In the genomic region with DNA sequence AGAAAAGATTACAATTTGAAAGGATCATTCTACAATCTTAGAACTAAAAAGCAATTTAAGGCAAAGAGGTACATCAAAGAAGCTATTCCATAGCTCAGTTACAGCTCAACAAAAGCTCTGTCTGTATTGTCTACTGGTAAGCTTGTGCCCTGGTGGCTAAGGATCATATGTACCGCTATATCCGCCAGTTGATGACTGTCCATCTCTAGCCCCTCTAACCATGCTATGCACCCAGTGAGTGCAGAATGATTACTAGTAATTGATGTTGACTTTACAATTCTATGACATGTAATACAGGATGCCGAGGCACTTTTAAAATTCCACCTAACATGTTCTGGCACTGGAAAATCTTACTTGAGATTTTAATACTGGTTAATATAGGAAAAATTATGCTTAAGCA, we compare ENCODE assay signal across 28 cellular contexts. TPM values are rescaled to one million over a fixed set of nuclear protein-coding genes. Genes with fewer than 3 reads are reported as not detected.
"Had no signal": no experiment of that assay in that cellular context is flagged by ENCODE, and none has a peak within 500 bp of the region (broad histone marks: within the 10 kb centered on the region; RNA-seq: fewer than 3 reads in every experiment).

No MANE protein-coding gene starts in this region.

- H3K4me1 ChIP-seq: Peyer's patch, SJSA1 had no signal

- H3K27me3 ChIP-seq: ascending aorta, cardiac muscle cell, Peyer's patch, SJSA1 had no signal

- H3K4me3 ChIP-seq: ascending aorta, cardiac muscle cell, Peyer's patch, SJSA1 had no signal

- H3K27me3 Mint-ChIP-seq: activated CD8-positive, alpha-beta memory T cell treated with anti-CD3 and anti-CD28 coated beads, Interleukin-2, amount 10 ng/mL, durations not matched to agents 7 days and 5 days; activated naive CD8-positive, alpha-beta T cell treated with anti-CD3 and anti-CD28 coated beads, Interleukin-2, amount 50 U/mL, for 24 hours; brain had no signal

- H3K4me3 Mint-ChIP-seq: activated CD8-positive, alpha-beta memory T cell treated with anti-CD3 and anti-CD28 coated beads, Interleukin-2, amount 10 ng/mL, durations not matched to agents 7 days and 5 days; activated naive CD8-positive, alpha-beta T cell treated with anti-CD3 and anti-CD28 coated beads, Interleukin-2, amount 50 U/mL, for 24 hours; activated T-cell treated with anti-CD3 and anti-CD28 coated beads, Interleukin-2, amount 50 U/mL, for 24 hours; activated T-helper 1 cell treated with anti-CD3 and anti-CD28 coated beads, Interleukin-12 subunit alpha, Interleukin-12 subunit beta, Interleukin-2, Interleukin-4 antibody, amounts not matched to agents 30 ng/mL and 10 ng/mL and 1 ng/mL, durations not matched to agents 14 hours and 24 hours and 36 hours; brain; WTC11 had no signal

- H3K4me2 ChIP-seq: KMS-11 had no signal

- DNase-seq: activated CD4-positive, alpha-beta T cell treated with anti-CD3 and anti-CD28 coated beads for 48 hours; activated CD4-positive, alpha-beta T cell treated with anti-CD3 and anti-CD28 coated beads, Interleukin-2, amount 50 U/mL, for 4 hours; activated CD4-positive, CD25-positive, alpha-beta regulatory T cell treated with anti-CD3 and anti-CD28 coated beads, Interleukin-2, amount 50 U/mL, for 72 hours; activated CD8-positive, alpha-beta memory T cell treated with anti-CD3 and anti-CD28 coated beads, Interleukin-2, amount 10 ng/mL, durations not matched to agents 7 days and 5 days; activated effector memory CD4-positive, alpha-beta T cell treated with Interleukin-2 at 50 U/mL for 16 hours; activated naive CD4-positive, alpha-beta T cell treated with Interleukin-2 at 50 U/mL for 16 hours; activated naive CD8-positive, alpha-beta T cell treated with anti-CD3 and anti-CD28 coated beads, Interleukin-2, amount 50 U/mL, for 24 hours; activated T-cell treated with anti-CD3 and anti-CD28 coated beads, Interleukin-2, amount 50 U/mL, for 24 hours; amniotic stem cell; NCI-H1092; NCI-H1417; NCI-H1930; NCI-H345; NCI-H510A; NCI-H526 treated with DMSO at 0.1 percent for 48 hours; Peyer's patch; Right ventricle myocardium superior; SW 1271 had no signal

- H3K9ac ChIP-seq: KMS-11 had no signal

- H3K9me3 ChIP-seq: ascending aorta, Peyer's patch, SJSA1 had no signal

- H3K27ac ChIP-seq: ascending aorta, cardiac muscle cell, KMS-11, Peyer's patch, RWPE1, SJSA1 had no signal

- H3K4me1 Mint-ChIP-seq: activated CD8-positive, alpha-beta memory T cell treated with anti-CD3 and anti-CD28 coated beads, Interleukin-2, amount 10 ng/mL, durations not matched to agents 7 days and 5 days; activated naive CD8-positive, alpha-beta T cell treated with anti-CD3 and anti-CD28 coated beads, Interleukin-2, amount 50 U/mL, for 24 hours had no signal

- H3K36me3 ChIP-seq: cardiac muscle cell, Peyer's patch, SJSA1 had no signal

- H3K36me3 Mint-ChIP-seq: activated CD8-positive, alpha-beta memory T cell treated with anti-CD3 and anti-CD28 coated beads, Interleukin-2, amount 10 ng/mL, durations not matched to agents 7 days and 5 days; WTC11 had no signal

- H3K9me3 Mint-ChIP-seq: activated naive CD4-positive, alpha-beta T cell treated with anti-CD3 and anti-CD28 coated beads, Interleukin-2, amount 50 U/mL, for 72 hours; activated naive CD8-positive, alpha-beta T cell treated with anti-CD3 and anti-CD28 coated beads, Interleukin-2, amount 50 U/mL, for 24 hours; activated T-cell treated with anti-CD3 and anti-CD28 coated beads, Interleukin-2, amount 50 U/mL, for 24 hours; activated T-helper 1 cell treated with anti-CD3 and anti-CD28 coated beads, Interleukin-12 subunit alpha, Interleukin-12 subunit beta, Interleukin-2, Interleukin-4 antibody, amounts not matched to agents 30 ng/mL and 10 ng/mL and 1 ng/mL, durations not matched to agents 14 hours and 24 hours and 36 hours; brain; WTC11 had no signal

- H3K27ac Mint-ChIP-seq: activated CD8-positive, alpha-beta memory T cell treated with anti-CD3 and anti-CD28 coated beads, Interleukin-2, amount 10 ng/mL, durations not matched to agents 7 days and 5 days; activated naive CD4-positive, alpha-beta T cell treated with anti-CD3 and anti-CD28 coated beads, Interleukin-2, amount 50 U/mL, for 72 hours; activated naive CD8-positive, alpha-beta T cell treated with anti-CD3 and anti-CD28 coated beads, Interleukin-2, amount 50 U/mL, for 24 hours; activated T-cell treated with anti-CD3 and anti-CD28 coated beads, Interleukin-2, amount 50 U/mL, for 24 hours; activated T-helper 1 cell treated with anti-CD3 and anti-CD28 coated beads, Interleukin-12 subunit alpha, Interleukin-12 subunit beta, Interleukin-2, Interleukin-4 antibody, amounts not matched to agents 30 ng/mL and 10 ng/mL and 1 ng/mL, durations not matched to agents 14 hours and 24 hours and 36 hours; brain; WTC11 had no signal

RNA-seq across cellular contexts. Expression of gene LOX, which starts 13.1 kb away (rescaled TPM):
- total RNA-seq: activated CD8-positive, alpha-beta memory T cell treated with anti-CD3 and anti-CD28 coated beads, Interleukin-2, amount 10 ng/mL, durations not matched to agents 7 days and 5 days; activated T-helper 1 cell treated with anti-CD3 and anti-CD28 coated beads, Interleukin-12 subunit alpha, Interleukin-12 subunit beta, Interleukin-2, Interleukin-4 antibody, amounts not matched to agents 30 ng/mL and 10 ng/mL and 1 ng/mL, durations not matched to agents 14 hours and 24 hours and 36 hours; T-helper 1 cell treated with Interleukin-12 subunit alpha and Interleukin-12 subunit beta and Interleukin-4 antibody, amounts not matched to agents 30 ng/mL and 1 ng/mL, for 36 hours had no signal
